ENCODE assay signal across 10 cellular contexts in the genomic region with DNA sequence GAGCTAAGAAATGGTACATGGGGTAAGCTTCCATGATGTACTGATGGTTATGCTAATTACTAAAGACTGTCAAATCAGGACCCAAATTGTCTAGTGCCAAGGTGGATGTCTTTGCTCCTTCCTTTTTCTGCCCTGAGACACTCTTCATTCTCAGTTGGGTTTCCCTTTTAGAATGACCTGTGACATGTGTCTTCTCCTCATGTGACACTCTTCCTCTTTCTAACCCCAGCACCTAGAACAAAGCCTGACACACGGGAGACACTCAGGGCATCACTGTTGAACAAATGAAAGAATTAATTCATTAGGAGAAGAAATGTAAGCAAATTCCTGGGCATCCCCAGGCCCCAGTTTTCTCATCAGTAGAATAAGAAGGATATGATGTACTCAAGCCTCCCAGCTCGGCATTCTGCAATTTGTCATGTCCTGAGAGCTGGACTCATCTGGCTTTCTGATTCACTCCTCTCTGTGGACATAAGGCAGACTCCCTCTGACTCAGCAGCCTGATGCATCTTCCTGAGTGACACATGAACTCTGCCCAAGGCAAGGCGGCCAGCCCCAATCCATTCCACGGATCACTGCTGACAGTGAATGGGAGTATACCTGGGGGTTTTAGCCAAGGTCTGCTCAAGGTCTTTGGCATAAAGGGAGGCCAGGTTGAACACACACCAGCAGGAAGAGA.
DNase-seq lines count a peak whose midpoint lies in the region; ATAC-seq, FAIRE-seq and TF ChIP-seq lines count a peak whose summit lies in the region.
"Had no signal": no experiment of that assay in that cellular context is flagged by ENCODE, and none has a peak within 500 bp of the region (broad histone marks: within the 10 kb centered on the region; RNA-seq: fewer than 3 reads in every experiment).

No MANE protein-coding gene starts in this region.

- H3K9me1 ChIP-seq in K562 (ENCODE audit: control insufficient read depth, insufficient read depth, low read length), result no peaks in the 10 kb centered on the region

- no peak overlapping the region for H2BK5ac ChIP-seq in mesenchymal stem cell (ENCODE audit: low read depth, low read length, poor library complexity, severe bottlenecking)

- intact Hi-C loops in K562 (cut with micrococcal nuclease), result loop anchor here (2.0 to 10.0 kb wide), 4 partner anchors 221 to 593 kb away; no protein-coding TSS in a partner anchor

- peak overlapping the region; percentile 25 for H4K91ac ChIP-seq in mesenchymal stem cell (ENCODE audit: low read length)

- H2BK12ac ChIP-seq in mesenchymal stem cell (ENCODE audit: low read length in 2 of 2), result peak overlapping the region; percentile 6 to 75

- H3K9me3 ChIP-seq in K562 (replicated peaks; ENCODE audit: control insufficient read depth, insufficient read depth, low read depth, low read length) (no peaks in the 10 kb centered on the region), mesenchymal stem cell (ENCODE audit: control insufficient read depth, low read length) (no peaks in the 10 kb centered on the region)

- FAIRE-seq in K562 (lab: Jason Lieb, UNC), result no peak
- FAIRE-seq in D721Med (lab: Jason Lieb, UNC), result no peak

- CTCF ChIA-PET in K562 (lab: Yijun Ruan, JAX; ENCODE audit: low intra/inter-chr PET ratio), result interaction anchor here (1.7 to 2.0 kb wide), 2 partner anchors 478 to 480 kb away, joined by 9 to 12 read pairs; no protein-coding TSS in a partner anchor

- no peaks in the 10 kb centered on the region for H3K27me3 ChIP-seq in K562 (ENCODE audit: control insufficient read depth in 2 of 2, insufficient read depth in 2 of 2, low read length in 2 of 2)
- H3K27me3 ChIP-seq in mesenchymal stem cell (ENCODE audit: control insufficient read depth in 1 of 2, insufficient read depth in 1 of 2, low read length in 2 of 2), result no peaks in the 10 kb centered on the region

- DNase-seq in A172 (ENCODE audit: low spot score), result peak; percentile 98
- DNase-seq in HK-2 (ENCODE audit: unreplicated experiment), result peak; percentile 90
- peak in 1 of 4 experiments; percentile 13 for DNase-seq in K562 (ENCODE audit: extremely low read depth in 1 of 4, low spot score in 3 of 4)
- DNase-seq in mesenchymal stem cell, result peak; percentile 98
- DNase-seq in stimulated activated CD4-positive, alpha-beta T cell treated with anti-CD3 and anti-CD28 coated beads, Interleukin-1b, Interleukin-23, amount 100 ng/mL, for 48 hours, result no peak
- DNase-seq in mesenteric fat pad (ENCODE audit: low spot score), result no peak
- DNase-seq in D721Med (ENCODE audit: insufficient read length, low spot score), result no peak
- DNase-seq: activated naive CD8-positive, alpha-beta T cell treated with anti-CD3 and anti-CD28 coated beads, Interleukin-2, amount 10 ng/mL, durations not matched to agents 7 days and 5 days had no signal

- H2BK15ac ChIP-seq in mesenchymal stem cell (ENCODE audit: low read depth, poor library complexity, severe bottlenecking), result no peak overlapping the region

- H3K36me3 ChIP-seq in K562 (ENCODE audit: control insufficient read depth, insufficient read depth, low read length), result no peaks in the 10 kb centered on the region
- H3K36me3 ChIP-seq in mesenchymal stem cell (ENCODE audit: control insufficient read depth in 1 of 2, insufficient read depth in 2 of 2, low read depth in 1 of 2, low read length in 2 of 2), result no peaks in the 10 kb centered on the region

- TF ChIP-seq POLR2A in K562 (conservative IDR thresholded peaks at IDR 0.05), result no peak

- TF ChIP-seq CTCF in K562 (IDR thresholded peaks at IDR 0.05 in 2 of 3, conservative IDR thresholded peaks at IDR 0.05 in 1 of 3; ENCODE audit: insufficient read depth in 2 of 3, low read depth in 1 of 3, low read length in 3 of 3) (no peak), D721Med (IDR thresholded peaks at IDR 0.05; ENCODE audit: insufficient read depth, missing control alignments) (no peak)

- in situ Hi-C loops in K562 (cut with MboI), result no loop called here

- no peaks in the 10 kb centered on the region for H4K20me1 ChIP-seq in K562 (replicated peaks; ENCODE audit: control insufficient read depth, insufficient read depth, low read length)

- BruUV-seq in K562 (replicated peaks; lab: Mats Ljungman, UMichigan), result no TSS peak

- no peak overlapping the region for H3K14ac ChIP-seq in mesenchymal stem cell (ENCODE audit: low read length in 2 of 2)

- H3K27ac ChIP-seq in K562 (ENCODE audit: extremely low read depth, low read depth, low read length) (no peak overlapping the region), mesenchymal stem cell (ENCODE audit: low read length, poor library complexity, severe bottlenecking) (peak overlapping the region; percentile 58)
- H3K27ac ChIP-seq: parathyroid adenoma had no signal

- H3K79me1 ChIP-seq in mesenchymal stem cell (replicated peaks; ENCODE audit: low read length, poor library complexity, severe bottlenecking), result no peaks in the 10 kb centered on the region

- H3K4me1 ChIP-seq in K562 (replicated peaks in 1 of 2; ENCODE audit: control insufficient read depth in 2 of 2, insufficient read depth in 2 of 2, low read length in 2 of 2) (no peaks in the 10 kb centered on the region), mesenchymal stem cell (ENCODE audit: control insufficient read depth, insufficient read depth, low read depth, low read length) (peaks cover 5% of the 10 kb centered on the region)
- H3K4me1 ChIP-seq: parathyroid adenoma had no signal

- TF ChIP-seq RAD21 in K562 (CRISPR knock-in tag; conservative IDR thresholded peaks at IDR 0.05 in 1 of 2, IDR thresholded peaks at IDR 0.05 in 1 of 2), result no peak

- H3K4me2 ChIP-seq in K562 (ENCODE audit: insufficient read depth, low read length), result no peak overlapping the region
- peak overlapping the region; percentile 9 for H3K4me2 ChIP-seq in mesenchymal stem cell (ENCODE audit: low read length, poor library complexity, severe bottlenecking)

- H2AK5ac ChIP-seq in mesenchymal stem cell (ENCODE audit: low read length, severe bottlenecking), result peak overlapping the region; percentile 80

- H3K18ac ChIP-seq in mesenchymal stem cell (ENCODE audit: low read depth in 1 of 2, low read length in 2 of 2), result peak overlapping the region; percentile 64 to 69

- H3K4me3 ChIP-seq in K562 (no peak overlapping the region), mesenchymal stem cell (ENCODE audit: insufficient read depth in 1 of 2, low read depth in 1 of 2, low read length in 2 of 2) (no peak overlapping the region)

- no peak for TF ChIP-seq EP300 in K562 (IDR thresholded peaks at IDR 0.05; ENCODE audit: low read length)

- no peak overlapping the region for H3K23ac ChIP-seq in mesenchymal stem cell (ENCODE audit: low read length in 2 of 2)

- WGBS in K562 (ENCODE audit: insufficient coverage, low coverage, missing lambda C conversion rate), result 0% methylated on average over 4 of the region's 4 CpGs
- 4% methylated on average over 2 of the region's 4 CpGs for WGBS in mesenchymal stem cell

- peak overlapping the region; percentile 1 to 42 for H3K4ac ChIP-seq in mesenchymal stem cell (ENCODE audit: low read depth in 1 of 2, low read length in 2 of 2)

- H3K79me2 ChIP-seq in K562 (ENCODE audit: control insufficient read depth, insufficient read depth, low read length), result no peaks in the 10 kb centered on the region
- H3K79me2 ChIP-seq: parathyroid adenoma had no signal

- no peak for ATAC-seq in K562
- no peak for ATAC-seq in HG03354 (IDR thresholded peaks at IDR 0.05; ENCODE audit: poor library complexity, severe bottlenecking, unreplicated experiment)

- H2BK120ac ChIP-seq in mesenchymal stem cell (ENCODE audit: low read depth, low read length), result peak overlapping the region; percentile 37

- H4K8ac ChIP-seq in mesenchymal stem cell (ENCODE audit: low read length), result peak overlapping the region; percentile 87

- H2AFZ ChIP-seq in K562 (ENCODE audit: low read depth, low read length) (no peak overlapping the region), mesenchymal stem cell (ENCODE audit: low read depth, low read length) (no peak overlapping the region)
- H2AFZ ChIP-seq: parathyroid adenoma had no signal

- H3K9ac ChIP-seq in K562 (ENCODE audit: insufficient read depth in 1 of 2, low read depth in 2 of 2, low read length in 2 of 2) (no peak overlapping the region), mesenchymal stem cell (ENCODE audit: low read length) (peak overlapping the region; percentile 64)
- H3K9ac ChIP-seq: parathyroid adenoma had no signal

- POLR2A ChIA-PET in K562 (lab: Yijun Ruan, JAX), result no interaction called here

TF ChIP-seq in K562, 482 proteins besides CTCF, POLR2A, EP300 and RAD21 (continues in another document):
- TF ChIP-seq SMARCB1 (IDR thresholded peaks at IDR 0.05; ENCODE audit: insufficient read length, low read depth), result no peak
- TF ChIP-seq ZFP36 (IDR thresholded peaks at IDR 0.05; ENCODE audit: low read depth, low read length, partially characterized antibody), result no peak
- TF ChIP-seq, protein P1, sequence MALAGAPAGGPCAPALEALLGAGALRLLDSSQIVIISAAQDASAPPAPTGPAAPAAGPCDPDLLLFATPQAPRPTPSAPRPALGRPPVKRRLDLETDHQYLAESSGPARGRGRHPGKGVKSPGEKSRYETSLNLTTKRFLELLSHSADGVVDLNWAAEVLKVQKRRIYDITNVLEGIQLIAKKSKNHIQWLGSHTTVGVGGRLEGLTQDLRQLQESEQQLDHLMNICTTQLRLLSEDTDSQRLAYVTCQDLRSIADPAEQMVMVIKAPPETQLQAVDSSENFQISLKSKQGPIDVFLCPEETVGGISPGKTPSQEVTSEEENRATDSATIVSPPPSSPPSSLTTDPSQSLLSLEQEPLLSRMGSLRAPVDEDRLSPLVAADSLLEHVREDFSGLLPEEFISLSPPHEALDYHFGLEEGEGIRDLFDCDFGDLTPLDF (CRISPR knock-in tag; IDR thresholded peaks at IDR 0.05), result no peak
- no peak for TF ChIP-seq SPI1 (IDR thresholded peaks at IDR 0.05; ENCODE audit: borderline replicate concordance, low read depth, low read length)
- TF ChIP-seq, protein P2, sequence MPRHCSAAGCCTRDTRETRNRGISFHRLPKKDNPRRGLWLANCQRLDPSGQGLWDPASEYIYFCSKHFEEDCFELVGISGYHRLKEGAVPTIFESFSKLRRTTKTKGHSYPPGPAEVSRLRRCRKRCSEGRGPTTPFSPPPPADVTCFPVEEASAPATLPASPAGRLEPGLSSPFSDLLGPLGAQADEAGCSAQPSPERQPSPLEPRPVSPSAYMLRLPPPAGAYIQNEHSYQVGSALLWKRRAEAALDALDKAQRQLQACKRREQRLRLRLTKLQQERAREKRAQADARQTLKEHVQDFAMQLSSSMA (CRISPR knock-in tag; IDR thresholded peaks at IDR 0.05), result no peak
- no peak for TF ChIP-seq FOXK2 (conservative IDR thresholded peaks at IDR 0.05 in 1 of 2, IDR thresholded peaks at IDR 0.05 in 1 of 2; ENCODE audit: low read depth in 2 of 2)
- TF ChIP-seq MEIS2 (IDR thresholded peaks at IDR 0.05; ENCODE audit: partially characterized antibody), result peak; percentile 37
- TF ChIP-seq SMAD3 (CRISPR knock-in tag; conservative IDR thresholded peaks at IDR 0.05), result no peak
- TF ChIP-seq SMARCC2 (IDR thresholded peaks at IDR 0.05; ENCODE audit: low read depth), result no peak
- no peak for TF ChIP-seq SMAD2 (IDR thresholded peaks at IDR 0.05; ENCODE audit: low read depth, low read length)

Comparison
In these comparisons a context has a peak if more than half of its experiments do, and no peak if none do; other contexts are left out.
1. DNase-seq: peak in A172 (single experiment), HK-2 (single experiment) and mesenchymal stem cell (single experiment); none in stimulated activated CD4-positive, alpha-beta T cell treated with anti-CD3 and anti-CD28 coated beads, Interleukin-1b, Interleukin-23, amount 100 ng/mL, for 48 hours (single experiment), mesenteric fat pad (single experiment) and D721Med (single experiment).